ENCODE assay signal across 17 cellular contexts in genomic region chr22:24076091-24076867, GRCh38.
DNase-seq lines count a peak whose midpoint lies in the region; ATAC-seq and TF ChIP-seq lines count a peak whose summit lies in the region.
"Had no signal": no experiment of that assay in that cellular context is flagged by ENCODE, and none has a peak within 500 bp of the region (broad histone marks: within the 10 kb centered on the region; RNA-seq: fewer than 3 reads in every experiment).

No MANE protein-coding gene starts in this region.

- H3K4me3 ChIP-seq in epithelial cell of esophagus (ENCODE audit: low read length): no peak overlapping the region

- POLR2A ChIA-PET in WTC11 (lab: Charles Lee): no interaction called here

- DNase-seq in ELR (ENCODE audit: low read depth) (peak; percentile 65), HT1080 (ENCODE audit: low read depth) (peak; percentile 10), epithelial cell of esophagus (ENCODE audit: low read depth) (peak; percentile 74), sciatic nerve (ENCODE audit: low spot score) (peak; percentile 40), WTC11 (ENCODE audit: low spot score) (no peak)
- DNase-seq: ACHN; BE2C; CD8-positive, alpha-beta memory T cell; DND-41; H9; NCI-H1436; NCI-H345; NCI-H69; NK-92 treated with Interleukin-12 subunit alpha and Interleukin-12 subunit beta, amount 100 ng/mL, for 24 hours; OCI-M1 had no signal

- H3K36me3 Mint-ChIP-seq in WTC11: peaks cover 39% of the 10 kb centered on the region

- no peaks in the 10 kb centered on the region for H3K9me3 Mint-ChIP-seq in WTC11
- H3K9me3 Mint-ChIP-seq: CD8-positive, alpha-beta memory T cell; H9 had no signal

- no peak for TF ChIP-seq CTCF in epithelial cell of esophagus (IDR thresholded peaks at IDR 0.05; ENCODE audit: insufficient read depth, low read depth, low read length, missing control alignments)
- no peak for TF ChIP-seq CTCF in WTC11 (IDR thresholded peaks at IDR 0.05)

- H3K4me1 Mint-ChIP-seq in WTC11: no peaks in the 10 kb centered on the region
- H3K4me1 Mint-ChIP-seq: CD8-positive, alpha-beta memory T cell had no signal

- H3K27me3 Mint-ChIP-seq in WTC11 (ENCODE audit: low read depth): no peaks in the 10 kb centered on the region
- H3K27me3 Mint-ChIP-seq: CD8-positive, alpha-beta memory T cell had no signal

- intact Hi-C loops in sciatic nerve (cut with DNase I): no loop called here

- H3K27ac Mint-ChIP-seq in WTC11: no peak overlapping the region
- H3K27ac Mint-ChIP-seq: H9 had no signal

- CTCF ChIA-PET in WTC11 (lab: Charles Lee): interaction anchor here (1.7 kb wide), 1 partner anchor 79 kb away, joined by 3 read pairs; no protein-coding TSS in a partner anchor

- H3K4me3 Mint-ChIP-seq in WTC11: no peak overlapping the region
- H3K4me3 Mint-ChIP-seq: CD8-positive, alpha-beta memory T cell; H9 had no signal

- ATAC-seq in sciatic nerve (no peak), WTC11 (no peak), HG03342 (IDR thresholded peaks at IDR 0.05; ENCODE audit: unreplicated experiment) (no peak), GM19397 (IDR thresholded peaks at IDR 0.05; ENCODE audit: unreplicated experiment) (no peak)

TF ChIP-seq in WTC11, 78 proteins besides CTCF, POLR2A, EP300 and RAD21:
- TF ChIP-seq ZNF671 (CRISPR knock-in tag; IDR thresholded peaks at IDR 0.05): no peak
- TF ChIP-seq ERG (CRISPR knock-in tag; IDR thresholded peaks at IDR 0.05): no peak
- TF ChIP-seq PRRX2 (CRISPR knock-in tag; IDR thresholded peaks at IDR 0.05): no peak
- no peak for TF ChIP-seq IRF2 (CRISPR knock-in tag; IDR thresholded peaks at IDR 0.05; ENCODE audit: borderline replicate concordance, low read depth)
- TF ChIP-seq AFF4 (CRISPR knock-in tag; IDR thresholded peaks at IDR 0.05; ENCODE audit: borderline replicate concordance): no peak
- no peak for TF ChIP-seq USF1 (CRISPR knock-in tag; IDR thresholded peaks at IDR 0.05)
- TF ChIP-seq ZNF219 (CRISPR knock-in tag; IDR thresholded peaks at IDR 0.05; ENCODE audit: borderline replicate concordance): no peak
- TF ChIP-seq PREB (CRISPR knock-in tag; IDR thresholded peaks at IDR 0.05; ENCODE audit: borderline replicate concordance): no peak
- no peak for TF ChIP-seq RORB (CRISPR knock-in tag; IDR thresholded peaks at IDR 0.05)
- TF ChIP-seq MAX (CRISPR knock-in tag; IDR thresholded peaks at IDR 0.05): no peak
- no peak for TF ChIP-seq ELF4 (CRISPR knock-in tag; IDR thresholded peaks at IDR 0.05; ENCODE audit: low read depth)
- no peak for TF ChIP-seq ZNF423 (CRISPR knock-in tag; IDR thresholded peaks at IDR 0.05)
- TF ChIP-seq NFE2L1 (CRISPR knock-in tag; IDR thresholded peaks at IDR 0.05): no peak
- TF ChIP-seq ATF1 (CRISPR knock-in tag; IDR thresholded peaks at IDR 0.05): no peak
- TF ChIP-seq ZNF425 (CRISPR knock-in tag; conservative IDR thresholded peaks at IDR 0.05): no peak
- TF ChIP-seq GRHL2 (CRISPR knock-in tag; IDR thresholded peaks at IDR 0.05; ENCODE audit: insufficient replicate concordance, severe bottlenecking): no peak
- no peak for TF ChIP-seq MYBL2 (CRISPR knock-in tag; IDR thresholded peaks at IDR 0.05)
- TF ChIP-seq ZNF121 (CRISPR knock-in tag; IDR thresholded peaks at IDR 0.05): no peak
